33 cellular contexts compared by ENCODE assay signal in genomic region chr7:101596898-101597297, GRCh38. TPM values are rescaled to one million over a fixed set of nuclear protein-coding genes. Genes with fewer than 3 reads are reported as not detected.
"Had no signal": no experiment of that assay in that cellular context is flagged by ENCODE, and none has a peak within 500 bp of the region (broad histone marks: within the 10 kb centered on the region; RNA-seq: fewer than 3 reads in every experiment).

No MANE protein-coding gene starts in this region.

- H3K9me3 ChIP-seq: neutrophil, pancreas, psoas muscle, spleen, suprapubic skin, testis, tibial artery, transverse colon, upper lobe of right lung, uterus had no signal

- H3K4me1 ChIP-seq: pancreas, psoas muscle, uterus had no signal

- H3K4me2 ChIP-seq: smooth muscle cell had no signal

- H3K27ac ChIP-seq: neutrophil, psoas muscle, skin epidermis, spleen, suprapubic skin, testis, tibial artery, transverse colon, upper lobe of right lung, uterus had no signal

- H3K27me3 ChIP-seq: neutrophil, pancreas, testis, tibial artery, transverse colon, uterus had no signal

- H3K4me3 ChIP-seq: pancreas, psoas muscle, skin epidermis, smooth muscle cell, spleen, suprapubic skin, testis, tibial artery, transverse colon, upper lobe of right lung, uterus had no signal

- FAIRE-seq: pancreas had no signal

- H3K36me3 ChIP-seq: neutrophil, pancreas, spleen, suprapubic skin, tibial artery, transverse colon, upper lobe of right lung, uterus had no signal

- DNase-seq: naive thymus-derived CD8-positive, alpha-beta T cell; nephron progenitor cell; nucleus accumbens; pancreas; psoas muscle; right cardiac atrium; spleen; stimulated activated CD4-positive, alpha-beta T cell treated with anti-CD3 and anti-CD28 coated beads, Interleukin-12 subunit alpha, Interleukin-12 subunit beta, amount 100 ng/mL, for 4 hours; stimulated activated CD4-positive, alpha-beta T cell treated with anti-CD3 and anti-CD28 coated beads, Interleukin-1b, Interleukin-23, amount 100 ng/mL, for 48 hours; stimulated activated CD4-positive, alpha-beta T cell treated with anti-CD3 and anti-CD28 coated beads, Interleukin-4, amount 100 ng/mL, for 1 hour; stimulated activated CD4-positive, alpha-beta T cell treated with anti-CD3 and anti-CD28 coated beads, Interleukin-4, amount 100 ng/mL, for 4 hours; stimulated activated CD8-positive, alpha-beta memory T cell treated with anti-CD3 and anti-CD28 coated beads, Interleukin-4, amount 100 ng/mL, for 48 hours; stimulated activated naive CD4-positive, alpha-beta T cell; stimulated activated naive CD8-positive, alpha-beta T cell treated with anti-CD3 and anti-CD28 coated beads, Interleukin-15, amount 100 ng/mL, for 72 hours; stimulated activated naive CD8-positive, alpha-beta T cell treated with anti-CD3 and anti-CD28 coated beads, Interleukin-15, Interleukin-2, amounts not matched to agents 100 U/mL and 50 U/mL, for 24 hours; substantia nigra; testis; tibial artery; transverse colon; uterus had no signal

- ATAC-seq: naive thymus-derived CD8-positive, alpha-beta T cell; natural killer cell treated with Interleukin-12 subunit alpha and Interleukin-12 subunit beta and Interleukin-15 and Interleukin-18, amount 100 ng/mL, for 72 hours; pancreas; psoas muscle; right cardiac atrium; sciatic nerve; stimulated activated memory B cell treated with anti-CD40 and anti-IgM and Interleukin-4, amounts not matched to agents 10 μg/mL and 1 μg/mL and 100 μg/mL, for 72 hours; stimulated activated naive CD8-positive, alpha-beta T cell treated with anti-CD3 and anti-CD28 coated beads, Interleukin-15, amount 100 ng/mL, for 72 hours; stimulated activated naive CD8-positive, alpha-beta T cell treated with anti-CD3 and anti-CD28 coated beads, Interleukin-15, Interleukin-2, amounts not matched to agents 100 U/mL and 50 U/mL, for 24 hours; upper lobe of right lung had no signal

RNA-seq across cellular contexts. Expression of gene MYL10, which starts 32.2 kb away (rescaled TPM):
- total RNA-seq: naive thymus-derived CD8-positive, alpha-beta T cell; natural killer cell treated with Interleukin-12 subunit alpha and Interleukin-12 subunit beta and Interleukin-15 and Interleukin-18, amount 100 ng/mL, for 72 hours; neural crest cell; omental fat pad; osteocyte; pancreas; progenitor cell of endocrine pancreas; psoas muscle; renal cortical epithelial cell; right cardiac atrium; sciatic nerve; spleen; suprapubic skin; testis; transverse colon; upper lobe of right lung; uterus had no signal
- polyA plus RNA-seq: naive thymus-derived CD8-positive, alpha-beta T cell; pancreas; right cardiac atrium; spleen had no signal
